11 cellular contexts compared by ENCODE assay signal in genomic region chr6:28758046-28758817, GRCh38.
A peak's percentile ranks its signal among the peaks of the same experiment; 100 is the strongest.
DNase-seq lines count a peak whose midpoint lies in the region; ATAC-seq and TF ChIP-seq lines count a peak whose summit lies in the region.
"Had no signal": no experiment of that assay in that cellular context is flagged by ENCODE, and none has a peak within 500 bp of the region (broad histone marks: within the 10 kb centered on the region; RNA-seq: fewer than 3 reads in every experiment).

No MANE protein-coding gene starts in this region.

- H3K36me3 ChIP-seq in osteoblast (ENCODE audit: insufficient read depth, low read length), result no peaks in the 10 kb centered on the region
- H3K36me3 ChIP-seq: right atrium auricular region had no signal

- H3K4me2 ChIP-seq in osteoblast (ENCODE audit: insufficient read depth, low read length), result no peak overlapping the region

- H3K4me3 ChIP-seq in osteoblast (ENCODE audit: insufficient read depth, low read length), result no peak overlapping the region
- H3K4me3 ChIP-seq: coronary artery, right atrium auricular region had no signal

- H3K27me3 ChIP-seq in osteoblast (ENCODE audit: insufficient read depth, low read length), result no peaks in the 10 kb centered on the region
- H3K27me3 ChIP-seq: right atrium auricular region had no signal

- H2AFZ ChIP-seq in osteoblast (ENCODE audit: low read length), result no peak overlapping the region

- H3K36me3 Mint-ChIP-seq in chondrocyte (ENCODE audit: low read depth), result no peaks in the 10 kb centered on the region
- H3K36me3 Mint-ChIP-seq: T-cell had no signal

- no peak overlapping the region for H3K27ac ChIP-seq in osteoblast (ENCODE audit: low read depth, low read length)
- H3K27ac ChIP-seq: coronary artery, right atrium auricular region had no signal

- TF ChIP-seq CTCF in chondrocyte (IDR thresholded peaks at IDR 0.05), result no peak
- TF ChIP-seq CTCF in osteoblast (IDR thresholded peaks at IDR 0.05; ENCODE audit: extremely low read depth, low read depth, low read length), result no peak

- H4K20me1 ChIP-seq in osteoblast (ENCODE audit: insufficient read depth, low read length), result no peaks in the 10 kb centered on the region

- H3K27me3 Mint-ChIP-seq in chondrocyte (ENCODE audit: low read depth), result peaks cover 37% of the 10 kb centered on the region

- no peaks in the 10 kb centered on the region for H3K79me2 ChIP-seq in osteoblast (ENCODE audit: insufficient read depth, low read length)

- peaks cover 14% of the 10 kb centered on the region for H3K4me1 Mint-ChIP-seq in chondrocyte (ENCODE audit: low read depth)

- H3K4me3 Mint-ChIP-seq in chondrocyte (ENCODE audit: unreplicated experiment), result peak overlapping the region; percentile 65
- H3K4me3 Mint-ChIP-seq: T-cell had no signal

- H3K27ac Mint-ChIP-seq in chondrocyte (ENCODE audit: unreplicated experiment), result peak overlapping the region; percentile 84
- H3K27ac Mint-ChIP-seq: T-cell had no signal

- ATAC-seq in HG03439 (IDR thresholded peaks at IDR 0.05; ENCODE audit: unreplicated experiment), result no peak
- ATAC-seq: T-cell had no signal

- H3K9me3 ChIP-seq in osteoblast (ENCODE audit: low read depth, low read length), result no peaks in the 10 kb centered on the region

- no peaks in the 10 kb centered on the region for H3K4me1 ChIP-seq in osteoblast (ENCODE audit: insufficient read depth, low read length)
- H3K4me1 ChIP-seq: right atrium auricular region had no signal

- peak; percentile 23 for DNase-seq in NCI-H2171 treated with DMSO at 0.1 percent for 48 hours (lab: John Stamatoyannopoulos, UW)
- DNase-seq in NCI-H2171 (lab: John Stamatoyannopoulos, UW), result no peak
- DNase-seq in NCI-H748 treated with DMSO at 0.1 percent for 48 hours (lab: John Stamatoyannopoulos, UW), result peak; percentile 90
- DNase-seq in chondrocyte (ENCODE audit: low spot score), result no peak
- DNase-seq in renal cortical epithelial cell (ENCODE audit: low read depth), result peak; percentile 11
- DNase-seq in DMS153 (lab: John Stamatoyannopoulos, UW), result no peak
- DNase-seq in osteoblast (ENCODE audit: insufficient read length, low spot score, missing footprints), result no peak
- DNase-seq: T-cell had no signal

- no peaks in the 10 kb centered on the region for H3K9me3 Mint-ChIP-seq in chondrocyte (ENCODE audit: low read depth)
- H3K9me3 Mint-ChIP-seq: T-cell had no signal

Comparison
In these comparisons a context has a peak if more than half of its experiments do, and no peak if none do; other contexts are left out.
1. DNase-seq: peak in NCI-H2171 treated with DMSO at 0.1 percent for 48 hours (single experiment), NCI-H748 treated with DMSO at 0.1 percent for 48 hours (single experiment) and renal cortical epithelial cell (single experiment); none in NCI-H2171 (single experiment), chondrocyte (single experiment), DMS153 (single experiment) and osteoblast (single experiment).